In genomic region chr16:72536673-72537435, GRCh38 we compare ENCODE assay signal across 21 cellular contexts.
DNase-seq lines count a peak whose midpoint lies in the region; ATAC-seq, FAIRE-seq and TF ChIP-seq lines count a peak whose summit lies in the region.
"Had no signal": no experiment of that assay in that cellular context is flagged by ENCODE, and none has a peak within 500 bp of the region (broad histone marks: within the 10 kb centered on the region; RNA-seq: fewer than 3 reads in every experiment).

No MANE protein-coding gene starts in this region.

- H3K27ac Mint-ChIP-seq in chondrocyte (ENCODE audit: unreplicated experiment): peak overlapping the region; percentile 85
- H3K27ac Mint-ChIP-seq: activated naive CD4-positive, alpha-beta T cell treated with anti-CD3 and anti-CD28 coated beads for 36 hours had no signal

- H2AK5ac ChIP-seq in mesenchymal stem cell (ENCODE audit: low read length, severe bottlenecking): no peak overlapping the region

- H3K36me3 Mint-ChIP-seq in chondrocyte (ENCODE audit: low read depth): no peaks in the 10 kb centered on the region

- no peak overlapping the region for H4K8ac ChIP-seq in mesenchymal stem cell (ENCODE audit: low read length)

- FAIRE-seq in HTR-8/SVneo (lab: Jason Lieb, UNC): peak; percentile 65
- FAIRE-seq: GM19239, H1 had no signal

- WGBS in mesenchymal stem cell: 94% methylated on average over 2 of the region's 2 CpGs

- no peak overlapping the region for H4K91ac ChIP-seq in mesenchymal stem cell (ENCODE audit: low read length)

- H3K4me3 ChIP-seq in AG10803 (ENCODE audit: low read length) (no peak overlapping the region; the same call in 1 of the 2 replicates), mesenchymal stem cell (ENCODE audit: insufficient read depth in 1 of 2, low read depth in 1 of 2, low read length in 2 of 2) (no peak overlapping the region)
- H3K4me3 ChIP-seq: left lung, SK-N-MC had no signal

- no peak overlapping the region for H2AFZ ChIP-seq in mesenchymal stem cell (ENCODE audit: low read depth, low read length)

- no peaks in the 10 kb centered on the region for H3K27me3 Mint-ChIP-seq in chondrocyte (ENCODE audit: low read depth)

- H3K27ac ChIP-seq in mesenchymal stem cell (ENCODE audit: low read length, poor library complexity, severe bottlenecking): no peak overlapping the region
- H3K27ac ChIP-seq: epithelial cell of prostate, HL-60, left lung, SK-N-MC had no signal

- no peak overlapping the region for H3K4ac ChIP-seq in mesenchymal stem cell (ENCODE audit: low read depth in 1 of 2, low read length in 2 of 2)

- peaks cover 2% of the 10 kb centered on the region for H3K9me3 Mint-ChIP-seq in chondrocyte (ENCODE audit: low read depth)
- H3K9me3 Mint-ChIP-seq: activated naive CD4-positive, alpha-beta T cell treated with anti-CD3 and anti-CD28 coated beads for 36 hours had no signal

- H3K36me3 ChIP-seq in mesenchymal stem cell (ENCODE audit: control insufficient read depth in 1 of 2, insufficient read depth in 2 of 2, low read depth in 1 of 2, low read length in 2 of 2): no peaks in the 10 kb centered on the region
- H3K36me3 ChIP-seq: left lung had no signal

- no peak for TF ChIP-seq CTCF in AG10803 (conservative IDR thresholded peaks at IDR 0.05; ENCODE audit: low read length)
- no peak for TF ChIP-seq CTCF in chondrocyte (IDR thresholded peaks at IDR 0.05)

- ATAC-seq in HG02759 (IDR thresholded peaks at IDR 0.05; ENCODE audit: unreplicated experiment): no peak
- no peak for ATAC-seq in HG03175 (IDR thresholded peaks at IDR 0.05; ENCODE audit: unreplicated experiment)
- ATAC-seq: activated T-cell treated with anti-CD3 and anti-CD28 coated beads, Interleukin-2, amount 50 U/mL, for 4 hours; left lung had no signal

- no peak overlapping the region for H3K14ac ChIP-seq in mesenchymal stem cell (ENCODE audit: low read length in 2 of 2)

- no peak overlapping the region for H3K23ac ChIP-seq in mesenchymal stem cell (ENCODE audit: low read length in 2 of 2)

- no peaks in the 10 kb centered on the region for H3K9me3 ChIP-seq in mesenchymal stem cell (ENCODE audit: control insufficient read depth, low read length)
- H3K9me3 ChIP-seq: left lung had no signal

- no peak overlapping the region for H2BK12ac ChIP-seq in mesenchymal stem cell (ENCODE audit: low read length in 2 of 2)

- no peaks in the 10 kb centered on the region for H3K79me1 ChIP-seq in mesenchymal stem cell (replicated peaks; ENCODE audit: low read length, poor library complexity, severe bottlenecking)

- H2BK120ac ChIP-seq in mesenchymal stem cell (ENCODE audit: low read depth, low read length): no peak overlapping the region

- H3K4me2 ChIP-seq in mesenchymal stem cell (ENCODE audit: low read length, poor library complexity, severe bottlenecking): no peak overlapping the region

- H3K27me3 ChIP-seq in mesenchymal stem cell (ENCODE audit: control insufficient read depth in 1 of 2, insufficient read depth in 1 of 2, low read length in 2 of 2): no peaks in the 10 kb centered on the region
- H3K27me3 ChIP-seq: left lung had no signal

- H2BK15ac ChIP-seq in mesenchymal stem cell (ENCODE audit: low read depth, poor library complexity, severe bottlenecking): no peak overlapping the region

- H3K4me1 Mint-ChIP-seq in chondrocyte (ENCODE audit: low read depth): peaks cover 37% of the 10 kb centered on the region

- H3K4me3 Mint-ChIP-seq in chondrocyte (ENCODE audit: unreplicated experiment): no peak overlapping the region
- H3K4me3 Mint-ChIP-seq: activated naive CD4-positive, alpha-beta T cell treated with anti-CD3 and anti-CD28 coated beads for 36 hours; activated T-cell treated with anti-CD3 and anti-CD28 coated beads, Interleukin-2, amount 50 U/mL, for 4 hours had no signal

- no peak overlapping the region for H2BK5ac ChIP-seq in mesenchymal stem cell (ENCODE audit: low read depth, low read length, poor library complexity, severe bottlenecking)

- H3K9ac ChIP-seq in mesenchymal stem cell (ENCODE audit: low read length): peak overlapping the region; percentile 38

- DNase-seq in AG10803 (ENCODE audit: low read depth) (peak; percentile 84), HTR-8/SVneo (ENCODE audit: insufficient read length, low spot score) (peak; percentile 36), chondrocyte (ENCODE audit: low spot score) (no peak), mesenchymal stem cell (no peak), head of caudate nucleus (no peak), DMS79 (lab: John Stamatoyannopoulos, UW) (no peak)
- DNase-seq: activated CD4-positive, CD25-positive, alpha-beta regulatory T cell; activated naive CD4-positive, alpha-beta T cell treated with anti-CD3 and anti-CD28 coated beads for 36 hours; activated T-cell treated with anti-CD3 and anti-CD28 coated beads, Interleukin-2, amount 50 U/mL, for 4 hours; left lung; midbrain; NCI-H2029 treated with DMSO at 0.1 percent for 48 hours; NK-92 treated with Interleukin-12 subunit alpha and Interleukin-12 subunit beta, amount 100 ng/mL, for 24 hours; T-helper 9 cell had no signal

- intact Hi-C loops in head of caudate nucleus (cut with DNase I): no loop called here

- no peaks in the 10 kb centered on the region for H3K4me1 ChIP-seq in mesenchymal stem cell (ENCODE audit: control insufficient read depth, insufficient read depth, low read depth, low read length)
- H3K4me1 ChIP-seq: left lung had no signal

- H3K18ac ChIP-seq in mesenchymal stem cell (ENCODE audit: low read depth in 1 of 2, low read length in 2 of 2): no peak overlapping the region

Comparison
In these comparisons a context has a peak if more than half of its experiments do, and no peak if none do; other contexts are left out.
1. DNase-seq: peak in AG10803 (single experiment) and HTR-8/SVneo (single experiment); none in chondrocyte (single experiment), mesenchymal stem cell (single experiment), head of caudate nucleus (0 of 42) and DMS79 (single experiment).